Comparison of ENCODE assay signal across 23 cellular contexts in genomic region chr18:33616556-33616955, GRCh38. TPM values are rescaled to one million over a fixed set of nuclear protein-coding genes. Genes with fewer than 3 reads are reported as not detected.
"Had no signal": no experiment of that assay in that cellular context is flagged by ENCODE, and none has a peak within 500 bp of the region (broad histone marks: within the 10 kb centered on the region; RNA-seq: fewer than 3 reads in every experiment).

No MANE protein-coding gene starts in this region.

- H3K9me3 ChIP-seq: SK-N-SH had no signal

- FAIRE-seq: HTR-8/SVneo had no signal

- H3K9ac ChIP-seq: SK-N-SH had no signal

- DNase-seq: KBM-7, MV-4-11, NCI-H1048, NCI-H1105, NCI-H1417, NCI-H1436 treated with DMSO at 0.1 percent for 48 hours, NCI-H1694, NCI-H187 treated with DMSO at 0.1 percent for 48 hours, NCI-H2029 treated with DMSO at 0.1 percent for 48 hours, NCI-H345, NCI-H446 treated with DMSO at 0.1 percent for 48 hours, NCI-H510A treated with DMSO at 0.1 percent for 48 hours, NCI-H526, PC-3, SHP77, SK-N-SH, SW 1271 had no signal

- ATAC-seq: Panc1, PC-3 had no signal

- H3K27ac ChIP-seq: HL-60, RWPE1 had no signal

- H3K4me2 ChIP-seq: SK-N-SH had no signal

RNA-seq across cellular contexts. Expression of gene ASXL3, which starts 38.5 kb away (rescaled TPM):
- total RNA-seq: MCF 10A, PC-3, SK-MEL-5 had no signal
- polyA plus RNA-seq: SK-N-SH had no signal
